1 cellular context compared by ENCODE assay signal in genomic region chr17:9016941-9017552, GRCh38.
A peak's percentile ranks its signal among the peaks of the same experiment; 100 is the strongest.
TF ChIP-seq lines count a peak whose summit lies in the region.

No MANE protein-coding gene starts in this region.

TF ChIP-seq in HEK293, 187 proteins besides CTCF, POLR2A, EP300 and RAD21 (continued from another document and continues in another):
- peak; percentile 43; the same call in 1 of the 2 replicates for TF ChIP-seq PATZ1 (tag by site-specific recombination; IDR thresholded peaks at IDR 0.05)
- peak; percentile 35; the same call in 1 of the 2 replicates for TF ChIP-seq ZNF518A (tag by site-specific recombination; conservative IDR thresholded peaks at IDR 0.05; ENCODE audit: low read depth)
- TF ChIP-seq IKZF3 (tag by site-specific recombination; IDR thresholded peaks at IDR 0.05), result peak; percentile 70; the same call in 1 of the 2 replicates
- TF ChIP-seq ZNF639 (tag by site-specific recombination; IDR thresholded peaks at IDR 0.05), result peak; percentile 75
- peak; percentile 23; the same call in 1 of the 2 replicates for TF ChIP-seq SP3 (tag by site-specific recombination; IDR thresholded peaks at IDR 0.05)
- TF ChIP-seq ZSCAN23 (tag by site-specific recombination; IDR thresholded peaks at IDR 0.05), result peak; percentile 68; the same call in 1 of the 2 replicates
- TF ChIP-seq FEZF1 (tag by site-specific recombination; IDR thresholded peaks at IDR 0.05), result peak; percentile 66
- TF ChIP-seq ZNF610 (tag by site-specific recombination; IDR thresholded peaks at IDR 0.05; ENCODE audit: borderline replicate concordance), result 0 out of 2 replicates have a peak, but pooled peaks have one; percentile 40
- peak; percentile 86 for TF ChIP-seq ZEB2 (tag by site-specific recombination; IDR thresholded peaks at IDR 0.05)
- TF ChIP-seq ZNF843 (tag by site-specific recombination; IDR thresholded peaks at IDR 0.05), result peak; percentile 78; the same call in 1 of the 2 replicates
- TF ChIP-seq ZBTB26 (tag by site-specific recombination; optimal IDR thresholded peaks at IDR 0.05), result peak; percentile 21
- TF ChIP-seq GFI1B (tag by site-specific recombination; IDR thresholded peaks at IDR 0.05), result 0 out of 2 replicates have a peak, but pooled peaks have one; percentile 41
- no peak for TF ChIP-seq ZNF174 (tag by site-specific recombination; IDR thresholded peaks at IDR 0.05)
- TF ChIP-seq ZFP37 (tag by site-specific recombination; IDR thresholded peaks at IDR 0.05), result peak; percentile 56; the same call in 1 of the 2 replicates
- TF ChIP-seq GLIS1 (tag by site-specific recombination; IDR thresholded peaks at IDR 0.05), result 0 out of 2 replicates have a peak, but pooled peaks have one; percentile 5
- peak; percentile 95 for TF ChIP-seq ZNF600 (tag by site-specific recombination; IDR thresholded peaks at IDR 0.05)
- peak; percentile 69; the same call in 1 of the 2 replicates for TF ChIP-seq ZBTB21 (tag by site-specific recombination; IDR thresholded peaks at IDR 0.05)
- TF ChIP-seq ZNF391 (tag by site-specific recombination; IDR thresholded peaks at IDR 0.05; ENCODE audit: borderline replicate concordance, low read depth), result 0 out of 2 replicates have a peak, but pooled peaks have one; percentile 12
- peak; percentile 44; the same call in 1 of the 2 replicates for TF ChIP-seq INSM2 (tag by site-specific recombination; IDR thresholded peaks at IDR 0.05)
- TF ChIP-seq ZNF10 (tag by site-specific recombination; IDR thresholded peaks at IDR 0.05), result peak; percentile 29; the same call in 1 of the 2 replicates
- TF ChIP-seq KLF9 (tag by site-specific recombination; IDR thresholded peaks at IDR 0.05; ENCODE audit: low read depth), result 0 out of 2 replicates have a peak, but pooled peaks have one; percentile 9
- no peak for TF ChIP-seq ZNF521 (tag by site-specific recombination; IDR thresholded peaks at IDR 0.05)
- peak; percentile 79 for TF ChIP-seq ZIC2 (tag by site-specific recombination; IDR thresholded peaks at IDR 0.05)
- no peak for TF ChIP-seq ZNF692 (tag by site-specific recombination; IDR thresholded peaks at IDR 0.05)
- no peak for TF ChIP-seq GLI2 (tag by site-specific recombination; IDR thresholded peaks at IDR 0.05; ENCODE audit: borderline replicate concordance, low read depth)
- TF ChIP-seq SP7 (tag by site-specific recombination; IDR thresholded peaks at IDR 0.05), result peak; percentile 87
- no peak for TF ChIP-seq ZNF404 (tag by site-specific recombination; IDR thresholded peaks at IDR 0.05)
- TF ChIP-seq ZNF366 (tag by site-specific recombination; conservative IDR thresholded peaks at IDR 0.05), result peak; percentile 81
- no peak for TF ChIP-seq ZNF433 (tag by site-specific recombination; IDR thresholded peaks at IDR 0.05; ENCODE audit: low read depth)
- TF ChIP-seq ZNF26 (tag by site-specific recombination; IDR thresholded peaks at IDR 0.05), result no peak
- TF ChIP-seq ZNF580 (tag by site-specific recombination; IDR thresholded peaks at IDR 0.05), result peak; percentile 80
- TF ChIP-seq ZNF776 (tag by site-specific recombination; IDR thresholded peaks at IDR 0.05; ENCODE audit: borderline replicate concordance), result no peak
- TF ChIP-seq SALL2 (tag by site-specific recombination; IDR thresholded peaks at IDR 0.05; ENCODE audit: borderline replicate concordance), result no peak
- TF ChIP-seq ZNF2 (tag by site-specific recombination; IDR thresholded peaks at IDR 0.05), result peak; percentile 56; the same call in 1 of the 2 replicates
- TF ChIP-seq ZNF19 (tag by site-specific recombination; IDR thresholded peaks at IDR 0.05; ENCODE audit: low read depth), result no peak
- TF ChIP-seq ZNF629 (tag by site-specific recombination; IDR thresholded peaks at IDR 0.05), result peak; percentile 81
- no peak for TF ChIP-seq ZNF473 (tag by site-specific recombination; IDR thresholded peaks at IDR 0.05)
- TF ChIP-seq KLF7 (tag by site-specific recombination; IDR thresholded peaks at IDR 0.05; ENCODE audit: borderline replicate concordance), result peak; percentile 74; the same call in 1 of the 2 replicates
- no peak for TF ChIP-seq ZNF362 (tag by site-specific recombination; IDR thresholded peaks at IDR 0.05)
- TF ChIP-seq ATF2 (tag by site-specific recombination; IDR thresholded peaks at IDR 0.05; ENCODE audit: low read depth), result peak; percentile 60; the same call in 1 of the 2 replicates
- TF ChIP-seq PRDM1 (tag by site-specific recombination; IDR thresholded peaks at IDR 0.05), result peak; percentile 96
- TF ChIP-seq BCL11A (tag by site-specific recombination; IDR thresholded peaks at IDR 0.05; ENCODE audit: low read depth), result peak; percentile 72; the same call in 1 of the 2 replicates
